8 cellular contexts compared by ENCODE assay signal in the genomic region with DNA sequence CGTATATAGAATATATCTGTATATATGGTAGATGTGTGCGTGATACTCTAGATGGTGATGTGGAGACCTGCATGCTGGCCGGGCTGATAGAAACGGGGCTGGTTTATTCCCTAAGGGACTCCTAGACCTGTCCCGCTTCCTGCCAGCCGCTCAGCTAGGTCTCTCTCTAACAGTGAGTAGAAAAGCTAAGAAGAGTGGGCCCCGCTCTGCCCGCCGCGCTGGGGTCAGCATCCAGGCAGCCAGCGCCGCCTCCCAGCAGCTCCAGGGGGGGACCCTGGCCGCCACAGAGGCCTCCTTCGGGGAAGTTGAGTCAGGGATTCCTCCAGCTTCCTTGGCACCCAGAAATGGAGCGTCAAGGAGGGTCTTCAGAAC. TPM values are rescaled to one million over a fixed set of nuclear protein-coding genes. Genes with fewer than 3 reads are reported as not detected.
DNase-seq lines count a peak whose midpoint lies in the region; ATAC-seq, FAIRE-seq and TF ChIP-seq lines count a peak whose summit lies in the region.

No MANE protein-coding gene starts in this region.

- DNase-seq in GM12892 (ENCODE audit: insufficient read length) (peak; percentile 28), cerebellar cortex (ENCODE audit: low spot score) (peak; percentile 48), ovary (peak in 4 of 5 donors; percentile 55 to 66 (median 64)), WERI-Rb-1 (no peak)
- DNase-seq in stimulated activated naive CD4-positive, alpha-beta T cell treated with Interleukin-2 at 50 U/mL for 16 hours (lab: John Stamatoyannopoulos, UW), result no peak
- no peak for DNase-seq in activated T-helper 2 cell treated with anti-CD3 and anti-CD28 coated beads, Interferon-gamma antibody, Interleukin-2, Interleukin-4, amounts not matched to agents 10 μg/mL and 5 μg/mL and 100 μg/mL, durations not matched to agents 14 hours and 24 hours and 36 hours (ENCODE audit: low spot score)

- no peak for FAIRE-seq in GM12892 (lab: Jason Lieb, UNC)

- ATAC-seq in HG03135 (IDR thresholded peaks at IDR 0.05; ENCODE audit: unreplicated experiment) (peak; percentile 45), HG03469 (IDR thresholded peaks at IDR 0.05; ENCODE audit: unreplicated experiment) (no peak)

- no peaks in the 10 kb centered on the region for H3K9me3 ChIP-seq in ovary
- H3K9me3 ChIP-seq in WERI-Rb-1 (ENCODE audit: severe bottlenecking), result no peaks in the 10 kb centered on the region

- TF ChIP-seq POLR2A in GM12892 (IDR thresholded peaks at IDR 0.05; ENCODE audit: low read depth, low read length) (no peak), ovary (IDR thresholded peaks at IDR 0.05) (no peak)

- no peak for TF ChIP-seq EP300 in ovary (IDR thresholded peaks at IDR 0.05)

- intact Hi-C loops in ovary (cut with DNase I), result loop anchor here in 2 of 4 donors (5.0 to 10.0 kb wide), 3 partner anchors 97 to 184 kb away; a partner anchor contains a TSS
- intact Hi-C loops in activated T-helper 2 cell treated with anti-CD3 and anti-CD28 coated beads, Interferon-gamma antibody, Interleukin-2, Interleukin-4, amounts not matched to agents 10 μg/mL and 5 μg/mL and 100 μg/mL, durations not matched to agents 14 hours and 24 hours and 36 hours (cut with micrococcal nuclease), result no loop called here

- no peak overlapping the region for H3K4me3 Mint-ChIP-seq in activated T-helper 2 cell treated with anti-CD3 and anti-CD28 coated beads, Interferon-gamma antibody, Interleukin-2, Interleukin-4, amounts not matched to agents 10 μg/mL and 5 μg/mL and 100 μg/mL, durations not matched to agents 14 hours and 24 hours and 36 hours (ENCODE audit: low read depth)

- H3K36me3 Mint-ChIP-seq in activated T-helper 2 cell treated with anti-CD3 and anti-CD28 coated beads, Interferon-gamma antibody, Interleukin-2, Interleukin-4, amounts not matched to agents 10 μg/mL and 5 μg/mL and 100 μg/mL, durations not matched to agents 14 hours and 24 hours and 36 hours (ENCODE audit: low read depth), result no peaks in the 10 kb centered on the region

- H3K27ac ChIP-seq in ovary, result peak overlapping the region; percentile 90 to 91
- H3K27ac ChIP-seq in WERI-Rb-1, result no peak overlapping the region

- H3K9me3 Mint-ChIP-seq in activated T-helper 2 cell treated with anti-CD3 and anti-CD28 coated beads, Interferon-gamma antibody, Interleukin-2, Interleukin-4, amounts not matched to agents 10 μg/mL and 5 μg/mL and 100 μg/mL, durations not matched to agents 14 hours and 24 hours and 36 hours, result no peaks in the 10 kb centered on the region

- H3K4me3 ChIP-seq in ovary, result no peak overlapping the region
- no peak overlapping the region for H3K4me3 ChIP-seq in WERI-Rb-1 (ENCODE audit: low read depth, low read length)

- H3K27ac Mint-ChIP-seq in activated T-helper 2 cell treated with anti-CD3 and anti-CD28 coated beads, Interferon-gamma antibody, Interleukin-2, Interleukin-4, amounts not matched to agents 10 μg/mL and 5 μg/mL and 100 μg/mL, durations not matched to agents 14 hours and 24 hours and 36 hours, result no peak overlapping the region

- peaks cover 3% of the 10 kb centered on the region for H3K4me1 Mint-ChIP-seq in activated T-helper 2 cell treated with anti-CD3 and anti-CD28 coated beads, Interferon-gamma antibody, Interleukin-2, Interleukin-4, amounts not matched to agents 10 μg/mL and 5 μg/mL and 100 μg/mL, durations not matched to agents 14 hours and 24 hours and 36 hours (ENCODE audit: low read depth)

- H3K4me1 ChIP-seq in ovary (ENCODE audit: insufficient read depth), result peaks cover 41% of the 10 kb centered on the region

- 36 to 54% (median 45%) methylated on average over 15 of the region's 15 CpGs for WGBS in ovary, 3 donors

- H3K27me3 ChIP-seq in ovary (no peaks in the 10 kb centered on the region), WERI-Rb-1 (ENCODE audit: insufficient read depth, low read depth, severe bottlenecking) (no peaks in the 10 kb centered on the region)

- no peaks in the 10 kb centered on the region for H3K36me3 ChIP-seq in ovary
- H3K36me3 ChIP-seq in WERI-Rb-1, result no peaks in the 10 kb centered on the region

- TF ChIP-seq CTCF in ovary (IDR thresholded peaks at IDR 0.05) (no peak), WERI-Rb-1 (IDR thresholded peaks at IDR 0.05; ENCODE audit: low read depth, low read length) (no peak)

- H3K27me3 Mint-ChIP-seq in activated T-helper 2 cell treated with anti-CD3 and anti-CD28 coated beads, Interferon-gamma antibody, Interleukin-2, Interleukin-4, amounts not matched to agents 10 μg/mL and 5 μg/mL and 100 μg/mL, durations not matched to agents 14 hours and 24 hours and 36 hours (ENCODE audit: low read depth), result peaks cover 10% of the 10 kb centered on the region

RNA-seq across cellular contexts. Expression of a gene that starts 9.4 kb away (rescaled TPM):
- polyA plus RNA-seq in GM12892 (2012; ENCODE audit: missing spikeins), result not detected
- 10 to 100 TPM in 2 of 7 donors, 1 to 10 TPM in 5; 3.9 to 35.7 (median 8.0) TPM for total RNA-seq in ovary
- 10 to 100 TPM; 14.6 to 18.2 TPM for polyA plus RNA-seq in ovary
- total RNA-seq in activated T-helper 2 cell treated with anti-CD3 and anti-CD28 coated beads, Interferon-gamma antibody, Interleukin-2, Interleukin-4, amounts not matched to agents 10 μg/mL and 5 μg/mL and 100 μg/mL, durations not matched to agents 14 hours and 24 hours and 36 hours, result not detected in 2 replicates

RNA-seq across cellular contexts. Expression of a gene that starts 11.7 kb away (rescaled TPM):
- not detected for polyA plus RNA-seq in GM12892 (2012; ENCODE audit: missing spikeins)
- 10 to 100 TPM in 1 of 7 donors, 1 to 10 TPM in 6; 2.3 to 12.2 (median 2.8) TPM for total RNA-seq in ovary
- 1 to 10 TPM; 1.5 to 7.0 TPM for polyA plus RNA-seq in ovary
- not detected in 2 replicates for total RNA-seq in activated T-helper 2 cell treated with anti-CD3 and anti-CD28 coated beads, Interferon-gamma antibody, Interleukin-2, Interleukin-4, amounts not matched to agents 10 μg/mL and 5 μg/mL and 100 μg/mL, durations not matched to agents 14 hours and 24 hours and 36 hours

RNA-seq across cellular contexts. Expression of a gene that starts 26.9 kb away (rescaled TPM):
- 16.3 TPM for polyA plus RNA-seq in GM12892 (2012; ENCODE audit: missing spikeins)
- total RNA-seq in ovary, result 10 to 100 TPM; 11.7 to 39.9 (median 26.1) TPM
- 1 to 10 TPM; 3.3 to 8.8 TPM for polyA plus RNA-seq in ovary
- total RNA-seq in activated T-helper 2 cell treated with anti-CD3 and anti-CD28 coated beads, Interferon-gamma antibody, Interleukin-2, Interleukin-4, amounts not matched to agents 10 μg/mL and 5 μg/mL and 100 μg/mL, durations not matched to agents 14 hours and 24 hours and 36 hours, result 45.3 and 48.5 TPM in 2 replicates

RNA-seq across cellular contexts. Expression of a gene that starts 57.5 kb away (rescaled TPM):
- polyA plus RNA-seq in GM12892 (2012; ENCODE audit: missing spikeins), result not detected
- 10 to 100 TPM in 1 of 7 donors, 1 to 10 TPM in 6; 1.9 to 61.6 (median 4.9) TPM for total RNA-seq in ovary
- 1 to 10 TPM; 1.4 to 5.0 TPM for polyA plus RNA-seq in ovary
- total RNA-seq in activated T-helper 2 cell treated with anti-CD3 and anti-CD28 coated beads, Interferon-gamma antibody, Interleukin-2, Interleukin-4, amounts not matched to agents 10 μg/mL and 5 μg/mL and 100 μg/mL, durations not matched to agents 14 hours and 24 hours and 36 hours, result 0.41 TPM in 1 of 2 replicates, not detected in the other

Comparison
In these comparisons a context has a peak if more than half of its experiments do, and no peak if none do; other contexts are left out.
1. DNase-seq: peak in GM12892 (single experiment), cerebellar cortex (single experiment) and ovary (4 of 5); none in stimulated activated naive CD4-positive, alpha-beta T cell treated with Interleukin-2 at 50 U/mL for 16 hours (single experiment), WERI-Rb-1 (single experiment) and activated T-helper 2 cell treated with anti-CD3 and anti-CD28 coated beads, Interferon-gamma antibody, Interleukin-2, Interleukin-4, amounts not matched to agents 10 μg/mL and 5 μg/mL and 100 μg/mL, durations not matched to agents 14 hours and 24 hours and 36 hours (single experiment).